8 cellular contexts compared by ENCODE assay signal in the genomic region with DNA sequence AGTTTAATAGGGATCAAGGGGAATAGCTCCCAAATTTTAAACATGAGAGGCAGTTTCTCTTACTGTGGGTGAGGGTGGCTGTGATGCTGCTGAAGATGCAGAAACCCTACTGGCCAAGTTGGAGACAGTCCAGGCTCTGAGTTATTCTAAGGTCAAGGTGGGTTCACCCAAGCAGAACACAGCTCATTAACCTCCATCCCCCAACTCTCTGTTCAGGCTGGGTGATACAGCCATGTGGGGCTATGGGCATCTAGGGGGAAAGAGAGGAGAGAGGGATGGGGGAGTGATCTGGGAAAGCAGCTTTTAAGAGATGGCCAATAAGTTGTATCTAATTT. TPM values are rescaled to one million over a fixed set of nuclear protein-coding genes. Genes with fewer than 3 reads are reported as not detected.
A peak's percentile ranks its signal among the peaks of the same experiment; 100 is the strongest.
DNase-seq lines count a peak whose midpoint lies in the region; ATAC-seq and TF ChIP-seq lines count a peak whose summit lies in the region.
"Had no signal": no experiment of that assay in that cellular context is flagged by ENCODE, and none has a peak within 500 bp of the region (broad histone marks: within the 10 kb centered on the region; RNA-seq: fewer than 3 reads in every experiment).

No MANE protein-coding gene starts in this region.

- H3K27ac Mint-ChIP-seq in dendritic cell treated with granulocyte-macrophage colony-stimulating factor and Interleukin-4, amounts not matched to agents 40 ng/mL and 50 ng/mL, for 4 days: peak overlapping the region; percentile 70

- no peaks in the 10 kb centered on the region for H3K27me3 Mint-ChIP-seq in dendritic cell treated with granulocyte-macrophage colony-stimulating factor and Interleukin-4, amounts not matched to agents 40 ng/mL and 50 ng/mL, for 4 days

- no peaks in the 10 kb centered on the region for H3K36me3 ChIP-seq in testis (ENCODE audit: low read depth, missing control alignments)

- no peaks in the 10 kb centered on the region for H3K9me3 ChIP-seq in testis

- intact Hi-C loops in dendritic cell treated with granulocyte-macrophage colony-stimulating factor and Interleukin-4, amounts not matched to agents 40 ng/mL and 50 ng/mL, for 4 days (cut with micrococcal nuclease): loop anchor here (5.0 kb wide), 1 partner anchor 178 kb away; no protein-coding TSS in a partner anchor
- intact Hi-C loops in testis (cut with DNase I; ENCODE audit: low total_unique reads): loop anchor here (10.0 kb wide), 1 partner anchor 181 kb away; no protein-coding TSS in a partner anchor

- H3K27me3 ChIP-seq in testis: no peaks in the 10 kb centered on the region

- peaks cover 23% of the 10 kb centered on the region for H3K4me1 ChIP-seq in testis

- peaks cover 60% of the 10 kb centered on the region for H3K4me1 Mint-ChIP-seq in dendritic cell treated with granulocyte-macrophage colony-stimulating factor and Interleukin-4, amounts not matched to agents 40 ng/mL and 50 ng/mL, for 4 days (ENCODE audit: low read depth)

- no peaks in the 10 kb centered on the region for H3K9me3 Mint-ChIP-seq in dendritic cell treated with granulocyte-macrophage colony-stimulating factor and Interleukin-4, amounts not matched to agents 40 ng/mL and 50 ng/mL, for 4 days

- H3K27ac ChIP-seq in testis: peak overlapping the region; percentile 12 to 79
- H3K27ac ChIP-seq: VCaP had no signal

- H3K4me3 Mint-ChIP-seq in dendritic cell treated with granulocyte-macrophage colony-stimulating factor and Interleukin-4, amounts not matched to agents 40 ng/mL and 50 ng/mL, for 4 days: no peak overlapping the region

- no peaks in the 10 kb centered on the region for H3K36me3 Mint-ChIP-seq in dendritic cell treated with granulocyte-macrophage colony-stimulating factor and Interleukin-4, amounts not matched to agents 40 ng/mL and 50 ng/mL, for 4 days (ENCODE audit: low read depth)

- TF ChIP-seq CTCF in testis (IDR thresholded peaks at IDR 0.05): no peak

- no peak for TF ChIP-seq POLR2A in testis (IDR thresholded peaks at IDR 0.05)

- ATAC-seq in GM19455 (IDR thresholded peaks at IDR 0.05; ENCODE audit: unreplicated experiment): peak; percentile 64
- peak; percentile 68 for ATAC-seq in HG03135 (IDR thresholded peaks at IDR 0.05; ENCODE audit: unreplicated experiment)

- DNase-seq in testis (no peak), midbrain (lab: John Stamatoyannopoulos, UW) (no peak), foreskin melanocyte (no peak), putamen (ENCODE audit: low spot score) (no peak)

- no peak overlapping the region for H3K4me3 ChIP-seq in testis

RNA-seq across cellular contexts. Expression of a gene that starts 18.9 kb away (rescaled TPM):
- total RNA-seq in testis: 10 to 100 TPM; 21.1 to 26.1 TPM
- polyA plus RNA-seq in testis (ENCODE audit: insufficient read depth, low read depth, low replicate concordance): 34.7 TPM
